In the genomic region with DNA sequence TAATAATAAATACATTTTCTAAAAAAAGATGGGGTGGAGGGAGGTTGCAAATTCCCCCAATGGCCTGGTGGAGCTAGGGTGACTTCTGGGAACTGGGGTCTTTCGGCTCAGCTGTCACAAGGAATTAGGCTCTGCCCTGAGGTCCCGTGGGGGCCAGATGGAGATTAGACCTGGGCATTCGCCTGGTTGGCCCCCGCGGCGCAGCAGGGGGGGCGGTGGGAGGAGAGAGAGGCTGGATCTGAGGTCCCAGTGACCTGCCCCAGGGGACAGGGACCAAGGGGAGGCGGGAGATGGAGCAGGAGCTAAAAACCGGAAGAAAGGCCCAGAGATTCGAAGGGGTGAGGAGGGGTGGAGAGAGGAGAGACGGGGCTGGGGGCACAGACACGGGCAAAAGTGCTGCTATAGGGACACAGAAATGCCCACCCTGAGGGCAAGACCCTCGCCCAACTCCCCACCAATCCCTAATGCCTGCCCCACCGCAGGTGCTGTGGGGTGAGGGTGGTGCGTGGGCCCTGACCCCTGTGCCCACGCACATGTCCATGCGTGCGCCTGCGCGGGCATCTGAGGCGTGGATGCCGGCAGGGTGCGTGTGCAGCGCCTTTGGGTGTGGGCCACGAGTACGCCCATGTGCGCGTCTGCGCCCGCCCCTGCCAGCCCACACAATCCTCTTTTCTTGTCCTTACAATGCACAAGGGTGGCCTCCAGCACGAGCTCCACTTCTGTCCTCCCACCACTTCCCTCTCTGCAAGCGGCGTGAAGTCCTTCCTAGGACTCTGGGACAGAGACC, we compare ENCODE assay signal across 15 cellular contexts. TPM values are rescaled to one million over a fixed set of nuclear protein-coding genes. Genes with fewer than 3 reads are reported as not detected.
DNase-seq lines count a peak whose midpoint lies in the region; ATAC-seq and TF ChIP-seq lines count a peak whose summit lies in the region.
"Had no signal": no experiment of that assay in that cellular context is flagged by ENCODE, and none has a peak within 500 bp of the region (broad histone marks: within the 10 kb centered on the region; RNA-seq: fewer than 3 reads in every experiment).

No MANE protein-coding gene starts in this region.

- H3K9me3 ChIP-seq in CD4-positive, alpha-beta T cell (ENCODE audit: control insufficient read depth, low read length): no peaks in the 10 kb centered on the region
- H3K9me3 ChIP-seq: BLaER1 treated with 17β-estradiol and CSF1 and Interleukin-3, amounts not matched to agents 10 nM and 100 nM; SJSA1 had no signal

- CTCF ChIA-PET in CD4-positive, alpha-beta T cell (lab: Charles Lee): interaction anchor here (1.5 kb wide), 1 partner anchor 21 kb away, joined by 4 read pairs; the partner anchor contains the start of gene NRTN

- TF ChIP-seq CTCF in CD4-positive, alpha-beta T cell (IDR thresholded peaks at IDR 0.05): no peak

- in situ Hi-C loops in SK-MEL-5 (cut with HindIII; ENCODE audit: low pct_unique_long_range_greater_than_20kb, low sequenced_read_pairs): no loop called here

- no peaks in the 10 kb centered on the region for H3K27me3 ChIP-seq in CD4-positive, alpha-beta T cell (ENCODE audit: control insufficient read depth, insufficient read depth, low read length)
- H3K27me3 ChIP-seq: SJSA1 had no signal

- POLR2A ChIA-PET in CD4-positive, alpha-beta T cell (lab: Charles Lee): no interaction called here

- H3K9me3 Mint-ChIP-seq in CD4-positive, alpha-beta T cell: no peaks in the 10 kb centered on the region

- peaks cover 9% of the 10 kb centered on the region for H3K36me3 Mint-ChIP-seq in CD4-positive, alpha-beta T cell (ENCODE audit: low read depth)

- ATAC-seq in CD4-positive, alpha-beta T cell (ENCODE audit: poor library complexity): no peak
- ATAC-seq: HCT116 had no signal

- H3K4me1 Mint-ChIP-seq in CD4-positive, alpha-beta T cell (ENCODE audit: low read depth): peaks cover 16% of the 10 kb centered on the region

- intact Hi-C loops in CD4-positive, alpha-beta T cell (cut with DNase I, micrococcal nuclease): loop anchor here (2.0 to 5.0 kb wide), 4 partner anchors 18 to 287 kb away; partner anchors contain the start of genes DUS3L (in 2 of the 2) and RFX2 (in 1 of the 2)

- no peak overlapping the region for H3K4me3 Mint-ChIP-seq in CD4-positive, alpha-beta T cell

- no peak overlapping the region for H3K27ac ChIP-seq in CD4-positive, alpha-beta T cell (ENCODE audit: low read depth, low read length)
- H3K27ac ChIP-seq: BLaER1 treated with 17β-estradiol and CSF1 and Interleukin-3, amounts not matched to agents 10 nM and 100 nM; SJSA1 had no signal

- no peak for DNase-seq in CD4-positive, alpha-beta T cell
- DNase-seq in SK-MEL-5 (ENCODE audit: low read depth, low spot score) (peak; percentile 76), medulla oblongata (ENCODE audit: extremely low spot score) (peak; percentile 5), NCI-H146 (lab: John Stamatoyannopoulos, UW) (no peak), NCI-H2196 treated with DMSO at 0.1 percent for 48 hours (lab: John Stamatoyannopoulos, UW; ENCODE audit: unreplicated experiment) (no peak)
- no peak for DNase-seq in activated CD4-positive, alpha-beta T cell treated with anti-CD3 and anti-CD28 coated beads for 1 hour
- DNase-seq: COR-L47, IMR-90, NCI-H1417, NCI-H2029 treated with DMSO at 0.1 percent for 48 hours had no signal

- H3K27me3 Mint-ChIP-seq in CD4-positive, alpha-beta T cell: no peaks in the 10 kb centered on the region

- H3K27ac Mint-ChIP-seq in CD4-positive, alpha-beta T cell: peak overlapping the region; percentile 27

RNA-seq across cellular contexts. Expression of gene FUT6, which starts 14.5 kb away (rescaled TPM):
- under 1 TPM in 1 of 2 experiments, not detected in 1; 0.17 TPM for total RNA-seq in CD4-positive, alpha-beta T cell
- total RNA-seq in SK-MEL-5 (2014; rRNA removed; shearing (Covaris generic)): not detected in 2 replicates
- polyA plus RNA-seq in SK-MEL-5 (2015; cell fraction: cytosol; rRNA removed): 0.39 TPM in 1 of 2 replicates, not detected in the other
- polyA plus RNA-seq in SK-MEL-5 (2015; cell fraction: nucleus; rRNA removed): not detected in 2 replicates
- total RNA-seq: A172, IMR-90, LHCN-M2, SJSA1 had no signal
- polyA plus RNA-seq: IMR-90 had no signal

RNA-seq across cellular contexts. Expression of gene NRTN, which starts 20.1 kb away (rescaled TPM):
- 1 to 10 TPM; 1.5 to 1.6 TPM for total RNA-seq in CD4-positive, alpha-beta T cell
- 2.7 and 4.8 TPM in 2 replicates for total RNA-seq in SK-MEL-5 (2014; rRNA removed; shearing (Covaris generic))
- polyA plus RNA-seq in SK-MEL-5 (2015; cell fraction: cytosol; rRNA removed): 5.8 and 6.0 TPM in 2 replicates
- 2.8 and 3.1 TPM in 2 replicates for polyA plus RNA-seq in SK-MEL-5 (2015; cell fraction: nucleus; rRNA removed)
- total RNA-seq: A172, LHCN-M2 had no signal

RNA-seq across cellular contexts. Expression of gene FUT3, which starts 26.3 kb away (rescaled TPM):
- total RNA-seq in CD4-positive, alpha-beta T cell: under 1 TPM; 0.61 to 0.85 TPM
- total RNA-seq in SK-MEL-5 (2014; rRNA removed; shearing (Covaris generic)): 3.0 and 3.3 TPM in 2 replicates
- polyA plus RNA-seq in SK-MEL-5 (2015; cell fraction: cytosol; rRNA removed): 4.9 and 5.0 TPM in 2 replicates
- polyA plus RNA-seq in SK-MEL-5 (2015; cell fraction: nucleus; rRNA removed): 0.11 and 2.3 TPM in 2 replicates
- total RNA-seq: A172, IMR-90, LHCN-M2, SJSA1 had no signal
- polyA plus RNA-seq: IMR-90 had no signal

RNA-seq across cellular contexts. Expression of gene DUS3L, which starts 34.0 kb away (rescaled TPM):
- total RNA-seq in CD4-positive, alpha-beta T cell: 100 to 1,000 TPM; 150 to 170 TPM
- 51.6 and 52.9 TPM in 2 replicates for total RNA-seq in SK-MEL-5 (2014; rRNA removed; shearing (Covaris generic))
- polyA plus RNA-seq in SK-MEL-5 (2015; cell fraction: cytosol; rRNA removed): 50.0 and 53.6 TPM in 2 replicates
- 158 and 202 TPM in 2 replicates for polyA plus RNA-seq in SK-MEL-5 (2015; cell fraction: nucleus; rRNA removed)

RNA-seq across cellular contexts. Expression of gene PRR22, which starts 40.4 kb away (rescaled TPM):
- 1 to 10 TPM; 3.1 to 4.9 TPM for total RNA-seq in CD4-positive, alpha-beta T cell
- total RNA-seq in SK-MEL-5 (2014; rRNA removed; shearing (Covaris generic)): 2.0 and 3.1 TPM in 2 replicates
- 1.1 and 1.9 TPM in 2 replicates for polyA plus RNA-seq in SK-MEL-5 (2015; cell fraction: cytosol; rRNA removed)
- polyA plus RNA-seq in SK-MEL-5 (2015; cell fraction: nucleus; rRNA removed): 18.8 and 21.0 TPM in 2 replicates
- total RNA-seq: IMR-90 had no signal

Comparison
In these comparisons a context has a peak if more than half of its experiments do, and no peak if none do; other contexts are left out.
1. DNase-seq: peak in SK-MEL-5 (single experiment) and medulla oblongata (single experiment); none in CD4-positive, alpha-beta T cell (0 of 10), NCI-H146 (single experiment), NCI-H2196 treated with DMSO at 0.1 percent for 48 hours (single experiment) and activated CD4-positive, alpha-beta T cell treated with anti-CD3 and anti-CD28 coated beads for 1 hour (single experiment).